In genomic region chr1:39574646-39575045, GRCh38 we compare ENCODE assay signal across 8 cellular contexts. TPM values are rescaled to one million over a fixed set of nuclear protein-coding genes. Genes with fewer than 3 reads are reported as not detected.
DNase-seq lines count a peak whose midpoint lies in the region; ATAC-seq and TF ChIP-seq lines count a peak whose summit lies in the region.

No MANE protein-coding gene starts in this region.

- peak overlapping the region; percentile 87 for H3K27ac Mint-ChIP-seq in T-helper 2 cell treated with Interferon-gamma antibody and Interleukin-4, amounts not matched to agents 5 μg/mL and 100 μg/mL, for 36 hours

- no peak for TF ChIP-seq EP300 in ovary (IDR thresholded peaks at IDR 0.05)

- DNase-seq in SIG-M5 treated with dmso at 0.1 percent for 504 hours (lab: John Stamatoyannopoulos, UW; ENCODE audit: unreplicated experiment) (peak; percentile 8), SIG-M5 (lab: John Stamatoyannopoulos, UW) (no peak), foreskin fibroblast (peak in 1 of 2 donors; percentile 55), ovary (no peak)
- no peak for DNase-seq in T-helper 2 cell treated with Interferon-gamma antibody and Interleukin-4, amounts not matched to agents 5 μg/mL and 100 μg/mL, for 36 hours (ENCODE audit: low spot score)
- DNase-seq in activated CD8-positive, alpha-beta memory T cell treated with anti-CD3 and anti-CD28 coated beads, Interleukin-2, amount 50 U/mL, for 4 hours = no peak

- intact Hi-C loops in ovary (cut with DNase I) = no loop called here

- TF ChIP-seq POLR2A in ovary (IDR thresholded peaks at IDR 0.05) = no peak

- no peaks in the 10 kb centered on the region for H3K9me3 ChIP-seq in ovary

- peak overlapping the region; percentile 93 for H3K4me3 Mint-ChIP-seq in T-helper 2 cell treated with Interferon-gamma antibody and Interleukin-4, amounts not matched to agents 5 μg/mL and 100 μg/mL, for 36 hours

- H3K27ac ChIP-seq in ovary = no peak overlapping the region

- no peaks in the 10 kb centered on the region for H3K27me3 ChIP-seq in ovary

- no peak for TF ChIP-seq CTCF in foreskin fibroblast (IDR thresholded peaks at IDR 0.05; ENCODE audit: low read depth, low read length)
- no peak for TF ChIP-seq CTCF in ovary (IDR thresholded peaks at IDR 0.05)

- H3K36me3 ChIP-seq in ovary = peaks cover 2% of the 10 kb centered on the region

- WGBS in ovary, 3 donors = 17 to 26% (median 17%) methylated on average over 4 to 5 of the region's 5 CpGs

- no peaks in the 10 kb centered on the region for H3K9me3 Mint-ChIP-seq in T-helper 2 cell treated with Interferon-gamma antibody and Interleukin-4, amounts not matched to agents 5 μg/mL and 100 μg/mL, for 36 hours

- no peaks in the 10 kb centered on the region for H3K27me3 Mint-ChIP-seq in T-helper 2 cell treated with Interferon-gamma antibody and Interleukin-4, amounts not matched to agents 5 μg/mL and 100 μg/mL, for 36 hours (ENCODE audit: low read depth)

- ATAC-seq in GM19035 (IDR thresholded peaks at IDR 0.05; ENCODE audit: unreplicated experiment) = no peak
- ATAC-seq in GM21390 (IDR thresholded peaks at IDR 0.05; ENCODE audit: unreplicated experiment) = no peak

- H3K4me3 ChIP-seq in foreskin fibroblast (ENCODE audit: low read depth in 1 of 2, low read length in 2 of 2) (peak overlapping the region; percentile 57 to 71), ovary (peak overlapping the region; percentile 92)

- peaks cover 51% of the 10 kb centered on the region for H3K36me3 Mint-ChIP-seq in T-helper 2 cell treated with Interferon-gamma antibody and Interleukin-4, amounts not matched to agents 5 μg/mL and 100 μg/mL, for 36 hours (ENCODE audit: low read depth)

- H3K4me1 ChIP-seq in ovary (ENCODE audit: insufficient read depth) = peaks cover 8% of the 10 kb centered on the region

- peaks cover 36% of the 10 kb centered on the region for H3K4me1 Mint-ChIP-seq in T-helper 2 cell treated with Interferon-gamma antibody and Interleukin-4, amounts not matched to agents 5 μg/mL and 100 μg/mL, for 36 hours (ENCODE audit: low read depth)

RNA-seq across cellular contexts. Expression of gene PABPC4, which starts 1.9 kb away (rescaled TPM):
- total RNA-seq in ovary = 100 to 1,000 TPM; 139 to 345 (median 259) TPM
- 100 to 1,000 TPM; 127 to 316 TPM for polyA plus RNA-seq in ovary
